Comparison of ENCODE assay signal across 13 cellular contexts in genomic region chr1:54342764-54343687, GRCh38.
A peak's percentile ranks its signal among the peaks of the same experiment; 100 is the strongest.
DNase-seq lines count a peak whose midpoint lies in the region; FAIRE-seq and TF ChIP-seq lines count a peak whose summit lies in the region.
"Had no signal": no experiment of that assay in that cellular context is flagged by ENCODE, and none has a peak within 500 bp of the region (broad histone marks: within the 10 kb centered on the region; RNA-seq: fewer than 3 reads in every experiment).

No MANE protein-coding gene starts in this region.

- TF ChIP-seq POLR2A in testis (IDR thresholded peaks at IDR 0.05): no peak

- H3K36me3 Mint-ChIP-seq in astrocyte (ENCODE audit: low read depth, unreplicated experiment): peaks cover 13% of the 10 kb centered on the region

- intact Hi-C loops in testis (cut with DNase I; ENCODE audit: low total_unique reads): no loop called here

- H3K27me3 Mint-ChIP-seq in astrocyte (ENCODE audit: low read depth, unreplicated experiment): no peaks in the 10 kb centered on the region

- TF ChIP-seq CTCF in cardiac muscle cell (IDR thresholded peaks at IDR 0.05; ENCODE audit: low read depth, low read length) (no peak), right atrium auricular region (IDR thresholded peaks at IDR 0.05) (no peak), astrocyte (IDR thresholded peaks at IDR 0.05; ENCODE audit: insufficient read depth, low read depth, low read length) (no peak), testis (IDR thresholded peaks at IDR 0.05) (no peak), GM13976 (IDR thresholded peaks at IDR 0.05; ENCODE audit: borderline replicate concordance, control extremely low read depth, extremely low read depth, insufficient read depth, missing control alignments) (no peak)

- no peaks in the 10 kb centered on the region for H3K27me3 ChIP-seq in cardiac muscle cell
- H3K27me3 ChIP-seq in right atrium auricular region: no peaks in the 10 kb centered on the region
- H3K27me3 ChIP-seq in astrocyte (ENCODE audit: insufficient read depth, low read length): no peaks in the 10 kb centered on the region
- no peaks in the 10 kb centered on the region for H3K27me3 ChIP-seq in mesendoderm (ENCODE audit: insufficient read depth, low read length, poor library complexity)
- H3K27me3 ChIP-seq in testis: no peaks in the 10 kb centered on the region
- H3K27me3 ChIP-seq: heart left ventricle, pancreas had no signal

- H2BK5ac ChIP-seq in mesendoderm (ENCODE audit: low read length): no peak overlapping the region

- H3K23ac ChIP-seq in mesendoderm (ENCODE audit: low read length): no peak overlapping the region

- H3K4me1 ChIP-seq in cardiac muscle cell (ENCODE audit: low read depth) (peaks cover 29% of the 10 kb centered on the region), right atrium auricular region (peaks cover 0 to 22% of the 10 kb centered on the region in 2 donors), astrocyte (ENCODE audit: insufficient read depth, low read length) (no peaks in the 10 kb centered on the region), mesendoderm (ENCODE audit: control insufficient read depth, low read depth, low read length) (peaks cover 24% of the 10 kb centered on the region), testis (peaks cover 27% of the 10 kb centered on the region)

- no peak overlapping the region for H2AFZ ChIP-seq in astrocyte (ENCODE audit: low read depth, low read length)

- no peak overlapping the region for H4K5ac ChIP-seq in mesendoderm (ENCODE audit: low read length)

- DNase-seq in cardiac muscle cell (ENCODE audit: low read depth in 1 of 2, low spot score in 1 of 2) (no peak), right atrium auricular region (ENCODE audit: low spot score) (no peak), astrocyte (ENCODE audit: low read depth) (no peak), mesendoderm (no peak), testis (no peak), GM13976 (ENCODE audit: low spot score) (no peak), ecto neural progenitor cell (ENCODE audit: low spot score) (no peak), OCI-M2 (lab: John Stamatoyannopoulos, UW; ENCODE audit: unreplicated experiment) (no peak)
- DNase-seq: activated CD4-positive, alpha-beta T cell treated with anti-CD3 and anti-CD28 coated beads, Interleukin-2, amount 50 U/mL, for 48 hours; activated effector memory CD4-positive, alpha-beta T cell treated with Interleukin-2 at 50 U/mL for 16 hours; left ventricle myocardium inferior had no signal

- in situ Hi-C loops in GM13976 (cut with MboI; ENCODE audit: low sequenced_read_pairs, unreplicated experiment): no loop called here

- no peak overlapping the region for H2AK5ac ChIP-seq in mesendoderm (ENCODE audit: low read length)

- H3K9ac ChIP-seq in astrocyte (ENCODE audit: low read length) (no peak overlapping the region), mesendoderm (ENCODE audit: low read length) (peak overlapping the region; percentile 31)

- peaks cover 49% of the 10 kb centered on the region for H3K79me1 ChIP-seq in mesendoderm (ENCODE audit: low read length)

- H3K4me1 Mint-ChIP-seq in astrocyte (ENCODE audit: low read depth, unreplicated experiment): peaks cover 37% of the 10 kb centered on the region

- H3K4me2 ChIP-seq in astrocyte (ENCODE audit: low read length) (no peak overlapping the region), mesendoderm (ENCODE audit: low read length) (no peak overlapping the region)

- no peaks in the 10 kb centered on the region for H3K9me3 ChIP-seq in cardiac muscle cell (ENCODE audit: low read depth)
- no peaks in the 10 kb centered on the region for H3K9me3 ChIP-seq in right atrium auricular region
- H3K9me3 ChIP-seq in astrocyte (ENCODE audit: insufficient read depth, low read depth, low read length): no peaks in the 10 kb centered on the region
- no peaks in the 10 kb centered on the region for H3K9me3 ChIP-seq in testis
- H3K9me3 ChIP-seq: heart left ventricle, left ventricle myocardium inferior, pancreas had no signal

- no peak overlapping the region for H4K8ac ChIP-seq in mesendoderm (ENCODE audit: low read depth, low read length)

- H3K4me3 Mint-ChIP-seq in astrocyte (ENCODE audit: unreplicated experiment): no peak overlapping the region

- peak overlapping the region; percentile 57 for H3K56ac ChIP-seq in mesendoderm (ENCODE audit: low read length)

- no peak overlapping the region for H3K18ac ChIP-seq in mesendoderm (ENCODE audit: low read length)

- FAIRE-seq in astrocyte (lab: Jason Lieb, UNC): no peak
- FAIRE-seq: pancreas had no signal

- H3K79me2 ChIP-seq in astrocyte (ENCODE audit: insufficient read depth, low read length) (peaks cover 29% of the 10 kb centered on the region), mesendoderm (ENCODE audit: control insufficient read depth, insufficient read depth, low read length) (peaks cover 79% of the 10 kb centered on the region)

- no peak overlapping the region for H2BK15ac ChIP-seq in mesendoderm (replicated peaks; ENCODE audit: low read depth)

- no peaks in the 10 kb centered on the region for H3K36me3 ChIP-seq in cardiac muscle cell
- H3K36me3 ChIP-seq in right atrium auricular region: no peaks in the 10 kb centered on the region
- no peaks in the 10 kb centered on the region for H3K36me3 ChIP-seq in astrocyte (ENCODE audit: insufficient read depth, low read length)
- H3K36me3 ChIP-seq in mesendoderm (ENCODE audit: control insufficient read depth, insufficient read depth, low read length): no peaks in the 10 kb centered on the region
- no peaks in the 10 kb centered on the region for H3K36me3 ChIP-seq in testis (ENCODE audit: low read depth, missing control alignments)
- H3K36me3 ChIP-seq: heart left ventricle, left ventricle myocardium inferior, pancreas had no signal

- no peak overlapping the region for H3K4ac ChIP-seq in mesendoderm (ENCODE audit: low read depth, low read length)

- no CpG with 5 or more reads among the region's 26 CpGs for WGBS in mesendoderm (ENCODE audit: extremely low coverage, insufficient coverage, low lambda C conversion rate)
- WGBS in testis, 2 donors: 60 to 68% methylated on average over 26 of the region's 26 CpGs

- no peak overlapping the region for H2BK120ac ChIP-seq in mesendoderm (ENCODE audit: low read depth, low read length)

- H3K4me3 ChIP-seq in cardiac muscle cell (no peak overlapping the region), right atrium auricular region (no peak overlapping the region), astrocyte (ENCODE audit: insufficient read depth, low read depth, low read length) (no peak overlapping the region), mesendoderm (ENCODE audit: low read length) (no peak overlapping the region), testis (no peak overlapping the region)
- H3K4me3 ChIP-seq: heart left ventricle, left ventricle myocardium inferior, pancreas had no signal

- H4K20me1 ChIP-seq in astrocyte (ENCODE audit: insufficient read depth, low read length): peaks cover 57% of the 10 kb centered on the region

- peak overlapping the region; percentile 76 for H3K27ac ChIP-seq in cardiac muscle cell
- H3K27ac ChIP-seq in right atrium auricular region: no peak overlapping the region
- no peak overlapping the region for H3K27ac ChIP-seq in astrocyte (ENCODE audit: low read depth, low read length)
- peak overlapping the region; percentile 9 for H3K27ac ChIP-seq in mesendoderm (ENCODE audit: low read depth, low read length)
- H3K27ac ChIP-seq in testis: peak overlapping the region; percentile 0 to 60
- H3K27ac ChIP-seq: heart left ventricle, left ventricle myocardium inferior, pancreas had no signal

- H3K27ac Mint-ChIP-seq in astrocyte (ENCODE audit: unreplicated experiment): peak overlapping the region; percentile 53

- peaks cover 2% of the 10 kb centered on the region for H3K9me3 Mint-ChIP-seq in astrocyte (ENCODE audit: unreplicated experiment)

Comparison
In these comparisons a context has a peak if more than half of its experiments do, and no peak if none do; other contexts are left out.
1. H3K27ac ChIP-seq: peak in cardiac muscle cell (single experiment), mesendoderm (single experiment) and testis (2 of 2); none in right atrium auricular region (0 of 2) and astrocyte (single experiment).